Comparison of ENCODE assay signal across 8 cellular contexts in genomic region chr1:19210772-19211549, GRCh38. TPM values are rescaled to one million over a fixed set of nuclear protein-coding genes. Genes with fewer than 3 reads are reported as not detected.
DNase-seq lines count a peak whose midpoint lies in the region; ATAC-seq, FAIRE-seq and TF ChIP-seq lines count a peak whose summit lies in the region.

No MANE protein-coding gene starts in this region.

- H3K4me1 ChIP-seq in Karpas-422 (ENCODE audit: low read length), result peaks cover 58% of the 10 kb centered on the region
- H3K4me1 ChIP-seq in HepG2 (ENCODE audit: insufficient read depth, low read length), result peaks cover 65% of the 10 kb centered on the region
- H3K4me1 ChIP-seq in transverse colon, result peaks cover 30 to 61% (median 40%) of the 10 kb centered on the region in 4 donors

- no peak for TF ChIP-seq RAD21 in HepG2 (CRISPR knock-in tag; IDR thresholded peaks at IDR 0.05)

- H3K4me2 ChIP-seq in Karpas-422 (ENCODE audit: low read depth, low read length, poor library complexity, severe bottlenecking) (peak overlapping the region; percentile 86), HepG2 (ENCODE audit: low read depth, low read length) (peak overlapping the region; percentile 93)

- TF ChIP-seq EP300 in HepG2 (IDR thresholded peaks at IDR 0.05; ENCODE audit: low read depth in 2 of 2, low read length in 2 of 2), result no peak
- TF ChIP-seq EP300 in HepG2 (CRISPR knock-in tag; IDR thresholded peaks at IDR 0.05; ENCODE audit: borderline replicate concordance), result no peak
- TF ChIP-seq EP300 in transverse colon (IDR thresholded peaks at IDR 0.05; ENCODE audit: low read depth), result no peak

- H3K9me3 ChIP-seq in Karpas-422 (ENCODE audit: low read length), result no peaks in the 10 kb centered on the region
- H3K9me3 ChIP-seq in HepG2 (ENCODE audit: low read length), result no peaks in the 10 kb centered on the region
- no peaks in the 10 kb centered on the region for H3K9me3 ChIP-seq in transverse colon

- H2AFZ ChIP-seq in Karpas-422 (ENCODE audit: low read length), result no peak overlapping the region; the same call in 1 of the 2 replicates
- peak overlapping the region; percentile 39 for H2AFZ ChIP-seq in HepG2 (ENCODE audit: low read length)

- no peak for TF ChIP-seq POLR2A in HepG2 (IDR thresholded peaks at IDR 0.05; ENCODE audit: insufficient read depth in 1 of 2, low read depth in 2 of 2, low read length in 2 of 2)
- no peak for TF ChIP-seq POLR2A in transverse colon (IDR thresholded peaks at IDR 0.05)

- H3K27me3 ChIP-seq in Karpas-422 (ENCODE audit: low read length), result no peaks in the 10 kb centered on the region
- H3K27me3 ChIP-seq in HepG2 (ENCODE audit: control insufficient read depth in 1 of 2, insufficient read depth in 2 of 2, low read length in 2 of 2), result peaks cover 0 to 4% of the 10 kb centered on the region in 2 experiments; a peak in 1 of 5 replicates
- H3K27me3 ChIP-seq in transverse colon, result no peaks in the 10 kb centered on the region

- 15% methylated on average over 12 of the region's 12 CpGs for WGBS in HepG2 (ENCODE audit: low lambda C conversion rate)
- WGBS in transverse colon (ENCODE audit: low coverage in 1 of 2), 2 donors, result 6 to 10% methylated on average over 9 to 12 of the region's 12 CpGs

- peak; percentile 37 for DNase-seq in EH (ENCODE audit: low read depth)
- peak; percentile 68 for DNase-seq in Karpas-422
- no peak for DNase-seq in astrocyte of the cerebellum (ENCODE audit: low read depth)
- DNase-seq in HepG2 (ENCODE audit: low spot score), result no peak
- DNase-seq in transverse colon, result no peak
- no peak for DNase-seq in hepatic stellate cell (ENCODE audit: low spot score)

- H3K9ac ChIP-seq in Karpas-422 (ENCODE audit: low read length) (peak overlapping the region; percentile 85), HepG2 (ENCODE audit: insufficient read depth, low read depth, low read length) (peak overlapping the region; percentile 93)

- intact Hi-C loops in HepG2 (cut with micrococcal nuclease; ENCODE audit: unreplicated experiment) (no loop called here), transverse colon (cut with DNase I; ENCODE audit: low total_unique reads) (no loop called here)

- H3K79me2 ChIP-seq in Karpas-422 (ENCODE audit: low read length) (peaks cover 95% of the 10 kb centered on the region), HepG2 (ENCODE audit: insufficient read depth, low read length) (peaks cover 72% of the 10 kb centered on the region)

- ATAC-seq in HepG2, result peak; percentile 27
- no peak for ATAC-seq in GM21529 (IDR thresholded peaks at IDR 0.05; ENCODE audit: unreplicated experiment)
- no peak for ATAC-seq in HG02759 (IDR thresholded peaks at IDR 0.05; ENCODE audit: unreplicated experiment)

- H4K20me1 ChIP-seq in Karpas-422 (ENCODE audit: insufficient read depth, low read depth, low read length) (peaks cover 8% of the 10 kb centered on the region; the same call in 1 of the 2 replicates), HepG2 (ENCODE audit: insufficient read depth, low read length) (peaks cover 28% of the 10 kb centered on the region)

- CTCF ChIA-PET in HepG2 (lab: Yijun Ruan, JAX; ENCODE audit: low intra/inter-chr PET ratio, low total read pairs), result no interaction called here

- TSS peak; percentile 78 for BruUV-seq in HepG2 (replicated peaks; lab: Mats Ljungman, UMichigan)

- no peaks in the 10 kb centered on the region for H3K9me2 ChIP-seq in Karpas-422 (replicated peaks; ENCODE audit: insufficient read depth, low read length)

- H3K4me3 ChIP-seq in Karpas-422 (ENCODE audit: low read length) (peak overlapping the region; percentile 85), astrocyte of the cerebellum (ENCODE audit: low read depth, low read length) (peak overlapping the region; percentile 80), HepG2 (replicated peaks in 1 of 3; ENCODE audit: insufficient read depth in 1 of 3, low read depth in 2 of 3, low read length in 3 of 3) (peak overlapping the region; percentile 58 to 87 (median 64)), transverse colon (peak overlapping the region; percentile 73 to 96 (median 87))

- FAIRE-seq in HepG2 (lab: Jason Lieb, UNC), result peak; percentile 12

- H3K27ac ChIP-seq in Karpas-422 (ENCODE audit: low read length) (peak overlapping the region; percentile 75), HepG2 (ENCODE audit: extremely low read length, insufficient read depth, low read length) (peak overlapping the region; percentile 92), transverse colon (peak overlapping the region; percentile 94 to 97 (median 96))

- POLR2A ChIA-PET in HepG2 (lab: Yijun Ruan, JAX), result interaction anchor here (0.6 to 1.5 kb wide), 6 partner anchors 9 to 1264 kb away, joined by 3 to 11 read pairs (median 6); partner anchors contain the start of gene EMC1

- TF ChIP-seq CTCF in astrocyte of the cerebellum (IDR thresholded peaks at IDR 0.05; ENCODE audit: low read depth, low read length, missing control alignments) (no peak), HepG2 (CRISPR knock-in tag; IDR thresholded peaks at IDR 0.05) (no peak), transverse colon (IDR thresholded peaks at IDR 0.05) (no peak)

- H3K36me3 ChIP-seq in Karpas-422 (ENCODE audit: insufficient read depth, low read length), result peaks cover 29% of the 10 kb centered on the region; the same call in 1 of the 2 replicates
- H3K36me3 ChIP-seq in HepG2 (replicated peaks in 1 of 2; ENCODE audit: control insufficient read depth in 1 of 2, insufficient read depth in 2 of 2, low read length in 2 of 2), result peaks cover 1 to 10% of the 10 kb centered on the region in 2 experiments; a peak in 3 of 5 replicates
- H3K36me3 ChIP-seq in transverse colon, result peaks cover 0 to 4% (median 0%) of the 10 kb centered on the region in 4 donors

- in situ Hi-C loops in astrocyte of the cerebellum (cut with HindIII; ENCODE audit: low sequenced_read_pairs), result no loop called here
- in situ Hi-C loops in HepG2 (cut with HindIII; ENCODE audit: extremely low pct_ligation_motif_present, low pct_unique_long_range_greater_than_20kb), result no loop called here
- in situ Hi-C loops in transverse colon (cut with MboI; ENCODE audit: low pct_ligation_motif_present in 1 of 4, low pct_unique_long_range_greater_than_20kb in 1 of 4, low sequenced_read_pairs in 3 of 4), result no loop called here

RNA-seq across cellular contexts. Expression of gene UBR4, which starts 0.9 kb away (rescaled TPM):
- total RNA-seq in Karpas-422 (2014; rRNA removed; shearing (Covaris generic); ENCODE audit: low replicate concordance), result 135 and 201 TPM in 2 replicates
- total RNA-seq in HepG2 (2016; rRNA removed; fragmentation: Illumina TruSeq; extraction: Trizol) (59.1 and 66.2 TPM in 2 replicates), transverse colon (100 to 1,000 TPM; 140 to 418 (median 223) TPM)
- 17.7 and 18.4 TPM in 2 replicates for total RNA-seq in HepG2 (2016; cell fraction: cytosol; rRNA removed; fragmentation: Illumina TruSeq; extraction: Trizol; ENCODE audit: low read depth)
- total RNA-seq in HepG2 (2016; cell fraction: insoluble cytoplasmic fraction; rRNA removed; fragmentation: Illumina TruSeq; extraction: Trizol), result 53.6 and 64.6 TPM in 2 replicates
- total RNA-seq in HepG2 (2016; cell fraction: membrane; rRNA removed; fragmentation: Illumina TruSeq; extraction: Trizol), result 19.8 and 23.1 TPM in 2 replicates
- 105 and 127 TPM in 2 replicates for total RNA-seq in HepG2 (2016; cell fraction: nucleus; rRNA removed; fragmentation: Illumina TruSeq; extraction: Trizol)
- 106 and 137 TPM in 2 replicates for polyA plus RNA-seq in HepG2 (2011; rRNA removed)
- polyA plus RNA-seq in HepG2 (2011; cell fraction: cytosol; rRNA removed), result 67.5 and 69.8 TPM in 2 replicates
- polyA plus RNA-seq in HepG2 (2011; cell fraction: nucleus; rRNA removed), result 915 and 1,017 TPM in 2 replicates
- 113 and 180 TPM in 2 replicates for polyA plus RNA-seq in HepG2 (2012)
- 6.1 and 6.6 TPM in 2 replicates for polyA plus RNA-seq in HepG2 (2016; cell fraction: cytosol; fragmentation: Illumina TruSeq; extraction: Trizol; ENCODE audit: low read depth)
- 42.9 and 62.8 TPM in 2 replicates for polyA plus RNA-seq in HepG2 (2016; cell fraction: insoluble cytoplasmic fraction; fragmentation: Illumina TruSeq; extraction: Trizol; ENCODE audit: low read depth)
- 9.9 and 10.5 TPM in 2 replicates for polyA plus RNA-seq in HepG2 (2016; cell fraction: membrane; fragmentation: Illumina TruSeq; extraction: Trizol; ENCODE audit: low read depth)
- polyA plus RNA-seq in HepG2 (2016; cell fraction: nucleus; fragmentation: Illumina TruSeq; extraction: Trizol; ENCODE audit: insufficient read depth, low read depth), result 262 and 285 TPM in 2 replicates
- polyA minus RNA-seq in HepG2 (2011; rRNA and poly(A)+ RNA removed; ENCODE audit: low replicate concordance), result 142 and 234 TPM in 2 replicates
- polyA minus RNA-seq in HepG2 (2011; cell fraction: cytosol; rRNA and poly(A)+ RNA removed), result 82.8 and 97.7 TPM in 2 replicates
- polyA minus RNA-seq in HepG2 (2011; cell fraction: nucleus; rRNA and poly(A)+ RNA removed), result 335 and 414 TPM in 2 replicates

RNA-seq across cellular contexts. Expression of gene EMC1, which starts 40.4 kb away (rescaled TPM):
- total RNA-seq in Karpas-422 (2014; rRNA removed; shearing (Covaris generic); ENCODE audit: low replicate concordance), result 18.1 and 22.8 TPM in 2 replicates
- 22.1 and 61.3 TPM in 2 replicates for total RNA-seq in HepG2 (2016; rRNA removed; fragmentation: Illumina TruSeq; extraction: Trizol)
- 10.9 and 11.1 TPM in 2 replicates for total RNA-seq in HepG2 (2016; cell fraction: cytosol; rRNA removed; fragmentation: Illumina TruSeq; extraction: Trizol; ENCODE audit: low read depth)
- 19.7 and 63.8 TPM in 2 replicates for total RNA-seq in HepG2 (2016; cell fraction: insoluble cytoplasmic fraction; rRNA removed; fragmentation: Illumina TruSeq; extraction: Trizol)
- 9.9 and 11.1 TPM in 2 replicates for total RNA-seq in HepG2 (2016; cell fraction: membrane; rRNA removed; fragmentation: Illumina TruSeq; extraction: Trizol)
- total RNA-seq in HepG2 (2016; cell fraction: nucleus; rRNA removed; fragmentation: Illumina TruSeq; extraction: Trizol), result 63.2 and 69.4 TPM in 2 replicates
- 38.0 and 41.8 TPM in 2 replicates for polyA plus RNA-seq in HepG2 (2011; rRNA removed)
- 25.5 and 33.1 TPM in 2 replicates for polyA plus RNA-seq in HepG2 (2011; cell fraction: cytosol; rRNA removed)
- polyA plus RNA-seq in HepG2 (2011; cell fraction: nucleus; rRNA removed), result 95.2 and 109 TPM in 2 replicates
- polyA plus RNA-seq in HepG2 (2012), result 43.3 and 52.6 TPM in 2 replicates
- 2.6 and 3.2 TPM in 2 replicates for polyA plus RNA-seq in HepG2 (2016; cell fraction: cytosol; fragmentation: Illumina TruSeq; extraction: Trizol; ENCODE audit: low read depth)
- 16.4 and 18.7 TPM in 2 replicates for polyA plus RNA-seq in HepG2 (2016; cell fraction: insoluble cytoplasmic fraction; fragmentation: Illumina TruSeq; extraction: Trizol; ENCODE audit: low read depth)
- 3.9 and 5.8 TPM in 2 replicates for polyA plus RNA-seq in HepG2 (2016; cell fraction: membrane; fragmentation: Illumina TruSeq; extraction: Trizol; ENCODE audit: low read depth)
- 85.8 and 96.2 TPM in 2 replicates for polyA plus RNA-seq in HepG2 (2016; cell fraction: nucleus; fragmentation: Illumina TruSeq; extraction: Trizol; ENCODE audit: insufficient read depth, low read depth)
- polyA minus RNA-seq in HepG2 (2011; rRNA and poly(A)+ RNA removed; ENCODE audit: low replicate concordance), result 58.6 and 79.4 TPM in 2 replicates
- polyA minus RNA-seq in HepG2 (2011; cell fraction: cytosol; rRNA and poly(A)+ RNA removed), result 32.4 and 33.9 TPM in 2 replicates
- 40.7 and 45.0 TPM in 2 replicates for polyA minus RNA-seq in HepG2 (2011; cell fraction: nucleus; rRNA and poly(A)+ RNA removed)
- total RNA-seq in transverse colon, result 10 to 100 TPM; 18.3 to 39.7 (median 32.6) TPM

RNA-seq across cellular contexts. Expression of gene MRTO4, which starts 40.6 kb away (rescaled TPM):
- 15.4 and 31.0 TPM in 2 replicates for total RNA-seq in Karpas-422 (2014; rRNA removed; shearing (Covaris generic); ENCODE audit: low replicate concordance)
- total RNA-seq in HepG2 (2016; rRNA removed; fragmentation: Illumina TruSeq; extraction: Trizol) (59.2 and 63.3 TPM in 2 replicates), transverse colon (10 to 100 TPM in 1 of 4 donors, 1 to 10 TPM in 3; 4.9 to 10.8 (median 8.7) TPM)
- 13.9 and 15.0 TPM in 2 replicates for total RNA-seq in HepG2 (2016; cell fraction: cytosol; rRNA removed; fragmentation: Illumina TruSeq; extraction: Trizol; ENCODE audit: low read depth)
- total RNA-seq in HepG2 (2016; cell fraction: insoluble cytoplasmic fraction; rRNA removed; fragmentation: Illumina TruSeq; extraction: Trizol), result 60.4 and 64.9 TPM in 2 replicates
- total RNA-seq in HepG2 (2016; cell fraction: membrane; rRNA removed; fragmentation: Illumina TruSeq; extraction: Trizol), result 28.3 and 30.7 TPM in 2 replicates
- 33.6 and 42.6 TPM in 2 replicates for total RNA-seq in HepG2 (2016; cell fraction: nucleus; rRNA removed; fragmentation: Illumina TruSeq; extraction: Trizol)
- polyA plus RNA-seq in HepG2 (2011; rRNA removed), result 26.9 and 28.1 TPM in 2 replicates
- polyA plus RNA-seq in HepG2 (2011; cell fraction: cytosol; rRNA removed), result 30.3 and 30.6 TPM in 2 replicates
- 14.7 TPM in 2 replicates for polyA plus RNA-seq in HepG2 (2011; cell fraction: nucleus; rRNA removed)
- polyA plus RNA-seq in HepG2 (2012), result 25.4 and 26.7 TPM in 2 replicates
- 13.0 and 14.1 TPM in 2 replicates for polyA plus RNA-seq in HepG2 (2016; cell fraction: cytosol; fragmentation: Illumina TruSeq; extraction: Trizol; ENCODE audit: low read depth)
- polyA plus RNA-seq in HepG2 (2016; cell fraction: insoluble cytoplasmic fraction; fragmentation: Illumina TruSeq; extraction: Trizol; ENCODE audit: low read depth), result 66.0 and 67.8 TPM in 2 replicates
- 18.8 and 20.4 TPM in 2 replicates for polyA plus RNA-seq in HepG2 (2016; cell fraction: membrane; fragmentation: Illumina TruSeq; extraction: Trizol; ENCODE audit: low read depth)
- polyA plus RNA-seq in HepG2 (2016; cell fraction: nucleus; fragmentation: Illumina TruSeq; extraction: Trizol; ENCODE audit: insufficient read depth, low read depth), result 58.4 and 65.8 TPM in 2 replicates
- polyA minus RNA-seq in HepG2 (2011; rRNA and poly(A)+ RNA removed; ENCODE audit: low replicate concordance), result 24.1 and 67.1 TPM in 2 replicates
- 7.8 TPM in 2 replicates for polyA minus RNA-seq in HepG2 (2011; cell fraction: cytosol; rRNA and poly(A)+ RNA removed)
- 16.9 and 21.1 TPM in 2 replicates for polyA minus RNA-seq in HepG2 (2011; cell fraction: nucleus; rRNA and poly(A)+ RNA removed)

Comparison
In these comparisons a context has a peak if more than half of its experiments do, and no peak if none do; other contexts are left out.
1. DNase-seq: peak in EH (single experiment) and Karpas-422 (single experiment); none in astrocyte of the cerebellum (single experiment), HepG2 (single experiment), transverse colon (single experiment) and hepatic stellate cell (single experiment).
2. Peak in every context shown above with its lines, with median percentiles within 50 percentile points of each other: H3K27ac ChIP-seq and H3K4me3 ChIP-seq.